ENCODE assay signal across 14 cellular contexts in the genomic region with DNA sequence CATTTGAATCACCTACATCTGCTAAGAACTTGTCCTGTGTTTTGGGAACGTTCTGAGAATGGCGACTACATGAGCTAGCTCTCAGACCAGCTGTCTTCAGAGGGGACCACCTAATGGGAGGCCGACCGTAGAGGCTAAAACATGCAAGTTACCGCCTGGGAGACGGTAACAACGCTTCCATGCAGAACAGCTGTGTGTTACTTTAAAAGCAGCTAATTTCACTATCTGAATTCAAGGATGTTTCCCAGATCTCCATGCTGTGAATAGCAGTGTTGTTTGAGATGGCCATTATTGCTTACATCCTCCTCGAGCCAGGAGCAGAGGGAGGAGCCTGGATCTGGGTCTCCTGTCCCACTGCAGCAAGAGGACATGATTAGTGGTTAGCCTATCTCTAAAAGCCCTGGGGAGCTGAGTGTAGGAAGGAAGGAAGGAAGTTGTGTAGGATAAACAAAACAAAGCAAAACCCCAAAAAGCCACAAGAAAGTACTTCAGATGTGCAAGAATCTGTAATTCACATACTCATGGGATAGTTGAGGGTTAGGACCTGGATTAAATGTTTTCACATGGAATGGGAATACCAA. TPM values are rescaled to one million over a fixed set of nuclear protein-coding genes. Genes with fewer than 3 reads are reported as not detected.
DNase-seq lines count a peak whose midpoint lies in the region; ATAC-seq, FAIRE-seq and TF ChIP-seq lines count a peak whose summit lies in the region.
"Had no signal": no experiment of that assay in that cellular context is flagged by ENCODE, and none has a peak within 500 bp of the region (broad histone marks: within the 10 kb centered on the region; RNA-seq: fewer than 3 reads in every experiment).

No MANE protein-coding gene starts in this region.

- peak; percentile 45 for FAIRE-seq in H54 (lab: Jason Lieb, UNC)
- FAIRE-seq in astrocyte (lab: Jason Lieb, UNC), result no peak
- FAIRE-seq in D721Med (lab: Jason Lieb, UNC), result no peak

- no peak overlapping the region for H2AFZ ChIP-seq in astrocyte (ENCODE audit: low read depth, low read length)

- DNase-seq in H54 (ENCODE audit: insufficient read length, low spot score) (no peak), astrocyte (ENCODE audit: low read depth) (peak; percentile 71), left lobe of liver (ENCODE audit: low spot score) (no peak), inferior parietal cortex (ENCODE audit: extremely low spot score) (no peak), D721Med (ENCODE audit: insufficient read length, low spot score) (no peak)
- no peak for DNase-seq in central memory CD4-positive, alpha-beta T cell
- DNase-seq: BE2C, naive B cell, NCI-H1048, NCI-H69, T-helper 2 cell had no signal

- H3K4me1 ChIP-seq in BLaER1 (peaks cover 26% of the 10 kb centered on the region), astrocyte (ENCODE audit: insufficient read depth, low read length) (peaks cover 28% of the 10 kb centered on the region)
- H3K4me1 ChIP-seq: BE2C had no signal

- peak; percentile 61 for ATAC-seq in left lobe of liver
- no peak for ATAC-seq in GM18502 (IDR thresholded peaks at IDR 0.05; ENCODE audit: poor library complexity, unreplicated experiment)
- ATAC-seq: HCT116 had no signal

- H3K4me1 Mint-ChIP-seq in astrocyte (ENCODE audit: low read depth, unreplicated experiment), result peaks cover 37% of the 10 kb centered on the region

- H4K20me1 ChIP-seq in BLaER1 (peaks cover 81% of the 10 kb centered on the region), astrocyte (ENCODE audit: insufficient read depth, low read length) (peaks cover 4% of the 10 kb centered on the region)

- H3K36me3 Mint-ChIP-seq in astrocyte (ENCODE audit: low read depth, unreplicated experiment), result peaks cover 16% of the 10 kb centered on the region
- H3K36me3 Mint-ChIP-seq: naive B cell had no signal

- no peaks in the 10 kb centered on the region for H3K27me3 Mint-ChIP-seq in astrocyte (ENCODE audit: low read depth, unreplicated experiment)
- H3K27me3 Mint-ChIP-seq: naive B cell had no signal

- no peak for TF ChIP-seq POLR2A in H54 (IDR thresholded peaks at IDR 0.05; ENCODE audit: low read depth, low read length)

- no peaks in the 10 kb centered on the region for H3K9me3 Mint-ChIP-seq in astrocyte (ENCODE audit: unreplicated experiment)
- H3K9me3 Mint-ChIP-seq: naive B cell had no signal

- no peak for TF ChIP-seq CTCF in astrocyte (IDR thresholded peaks at IDR 0.05; ENCODE audit: insufficient read depth, low read depth, low read length)
- TF ChIP-seq CTCF in D721Med (IDR thresholded peaks at IDR 0.05; ENCODE audit: insufficient read depth, missing control alignments), result no peak

- no peak overlapping the region for H3K27ac ChIP-seq in BLaER1
- H3K27ac ChIP-seq in astrocyte (ENCODE audit: low read depth, low read length), result no peak overlapping the region

- no peak overlapping the region for H3K4me3 Mint-ChIP-seq in astrocyte (ENCODE audit: unreplicated experiment)
- H3K4me3 Mint-ChIP-seq: naive B cell had no signal

- H3K9me3 ChIP-seq in BLaER1 (no peaks in the 10 kb centered on the region), astrocyte (ENCODE audit: insufficient read depth, low read depth, low read length) (no peaks in the 10 kb centered on the region)
- H3K9me3 ChIP-seq: BE2C had no signal

- no peaks in the 10 kb centered on the region for H3K79me2 ChIP-seq in astrocyte (ENCODE audit: insufficient read depth, low read length)

- H3K4me3 ChIP-seq in BLaER1, result no peak overlapping the region
- no peak overlapping the region for H3K4me3 ChIP-seq in astrocyte (ENCODE audit: insufficient read depth, low read depth, low read length)

- H3K27me3 ChIP-seq in BLaER1, result peaks cover 79% of the 10 kb centered on the region
- no peaks in the 10 kb centered on the region for H3K27me3 ChIP-seq in astrocyte (ENCODE audit: insufficient read depth, low read length)
- H3K27me3 ChIP-seq: BE2C had no signal

- H3K9ac ChIP-seq in BLaER1 (no peak overlapping the region), astrocyte (ENCODE audit: low read length) (no peak overlapping the region)

- H3K36me3 ChIP-seq in BLaER1, result peaks cover 2% of the 10 kb centered on the region; the same call in 1 of the 2 replicates
- no peaks in the 10 kb centered on the region for H3K36me3 ChIP-seq in astrocyte (ENCODE audit: insufficient read depth, low read length)
- H3K36me3 ChIP-seq: BE2C had no signal

- H3K4me2 ChIP-seq in BLaER1, result peak overlapping the region; percentile 57
- H3K4me2 ChIP-seq in astrocyte (ENCODE audit: low read length), result peak overlapping the region; percentile 35

- H3K27ac Mint-ChIP-seq in astrocyte (ENCODE audit: unreplicated experiment), result peak overlapping the region; percentile 27

RNA-seq across cellular contexts. Expression of a gene that starts 50.9 kb away (rescaled TPM):
- total RNA-seq in astrocyte (493 and 498 TPM in 2 replicates), left lobe of liver (63.8 TPM)
